ENCODE assay signal across 8 cellular contexts in the genomic region with DNA sequence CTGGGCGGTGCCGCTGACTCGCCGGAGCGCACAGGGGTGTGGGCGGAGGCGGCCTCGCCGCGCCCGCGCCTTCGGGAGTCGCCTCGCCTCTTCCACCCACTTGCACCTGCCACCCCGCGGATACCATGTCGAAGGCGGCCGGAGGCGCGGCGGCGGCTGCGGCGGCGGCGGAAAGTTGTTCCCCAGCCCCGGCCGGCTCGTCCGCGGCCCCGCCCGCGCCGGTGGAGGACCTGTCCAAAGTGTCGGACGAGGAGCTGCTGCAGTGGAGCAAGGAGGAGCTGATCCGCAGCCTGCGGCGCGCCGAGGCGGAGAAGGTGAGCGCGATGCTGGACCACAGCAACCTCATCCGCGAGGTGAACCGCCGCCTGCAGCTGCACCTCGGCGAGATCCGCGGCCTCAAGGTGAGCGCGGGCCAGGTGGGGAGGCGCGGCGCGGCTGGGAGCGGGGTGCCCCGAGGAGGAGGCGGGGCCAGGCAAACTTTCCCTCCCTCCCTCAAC. TPM values are rescaled to one million over a fixed set of nuclear protein-coding genes. Genes with fewer than 3 reads are reported as not detected.
A peak's percentile ranks its signal among the peaks of the same experiment; 100 is the strongest.
DNase-seq lines count a peak whose midpoint lies in the region; ATAC-seq and TF ChIP-seq lines count a peak whose summit lies in the region.

No MANE protein-coding gene starts in this region.

- H3K4me1 ChIP-seq in hepatocyte (ENCODE audit: insufficient read depth) (no peaks in the 10 kb centered on the region), spleen (peaks cover 0 to 30% (median 23%) of the 10 kb centered on the region in 6 donors)

- no peaks in the 10 kb centered on the region for H3K36me3 Mint-ChIP-seq in activated T-helper 2 cell treated with anti-CD3 and anti-CD28 coated beads, Interferon-gamma antibody, Interleukin-2, Interleukin-4, amounts not matched to agents 10 μg/mL and 5 μg/mL and 100 μg/mL, durations not matched to agents 14 hours and 24 hours and 36 hours (ENCODE audit: low read depth)

- peak overlapping the region; percentile 98 for H3K4me2 ChIP-seq in hepatocyte

- WGBS in hepatocyte (ENCODE audit: low lambda C conversion rate, missing lambda C conversion rate): 2% methylated on average over 46 of the region's 64 CpGs
- WGBS in spleen, 5 donors: 0 to 1% (median 1%) methylated on average over 21 to 64 of the region's 64 CpGs

- H3K4me3 Mint-ChIP-seq in activated T-helper 2 cell treated with anti-CD3 and anti-CD28 coated beads, Interferon-gamma antibody, Interleukin-2, Interleukin-4, amounts not matched to agents 10 μg/mL and 5 μg/mL and 100 μg/mL, durations not matched to agents 14 hours and 24 hours and 36 hours (ENCODE audit: low read depth): no peak overlapping the region

- DNase-seq in DMS153 treated with DMSO at 0.1 percent for 48 hours (lab: John Stamatoyannopoulos, UW; ENCODE audit: unreplicated experiment): peak; percentile 23
- DNase-seq in HEK293T (ENCODE audit: extremely low spot score): peak; percentile 17
- peak; percentile 34 for DNase-seq in T1000 (lab: John Stamatoyannopoulos, UW)
- peak; percentile 44 for DNase-seq in hepatocyte (ENCODE audit: low spot score)
- DNase-seq in spleen: peak; percentile 77
- DNase-seq in activated T-helper 2 cell treated with anti-CD3 and anti-CD28 coated beads, Interferon-gamma antibody, Interleukin-2, Interleukin-4, amounts not matched to agents 10 μg/mL and 5 μg/mL and 100 μg/mL, durations not matched to agents 14 hours and 24 hours and 36 hours (ENCODE audit: low spot score): no peak
- no peak for DNase-seq in kidney glomerular epithelial cell (lab: John Stamatoyannopoulos, UW)

- H2AFZ ChIP-seq in hepatocyte: peak overlapping the region; percentile 89

- H3K27me3 Mint-ChIP-seq in activated T-helper 2 cell treated with anti-CD3 and anti-CD28 coated beads, Interferon-gamma antibody, Interleukin-2, Interleukin-4, amounts not matched to agents 10 μg/mL and 5 μg/mL and 100 μg/mL, durations not matched to agents 14 hours and 24 hours and 36 hours (ENCODE audit: low read depth): peaks cover 53% of the 10 kb centered on the region

- no peak for TF ChIP-seq POLR2A in spleen (IDR thresholded peaks at IDR 0.05)

- CTCF ChIA-PET in HEK293T (lab: Yijun Ruan, JAX): interaction anchor here (0.7 to 1.0 kb wide), 3 partner anchors 14 to 567 kb away, joined by 3 read pairs; no protein-coding TSS in a partner anchor

- no peaks in the 10 kb centered on the region for H3K9me2 ChIP-seq in hepatocyte (replicated peaks; ENCODE audit: insufficient read depth)

- H3K79me2 ChIP-seq in hepatocyte: no peaks in the 10 kb centered on the region

- no peaks in the 10 kb centered on the region for H3K4me1 Mint-ChIP-seq in activated T-helper 2 cell treated with anti-CD3 and anti-CD28 coated beads, Interferon-gamma antibody, Interleukin-2, Interleukin-4, amounts not matched to agents 10 μg/mL and 5 μg/mL and 100 μg/mL, durations not matched to agents 14 hours and 24 hours and 36 hours (ENCODE audit: low read depth)

- TF ChIP-seq CTCF in hepatocyte (IDR thresholded peaks at IDR 0.05; ENCODE audit: poor library complexity) (no peak), spleen (IDR thresholded peaks at IDR 0.05 in 8 of 11, conservative IDR thresholded peaks at IDR 0.05 in 3 of 11) (no peak)

- no peaks in the 10 kb centered on the region for H3K9me3 Mint-ChIP-seq in activated T-helper 2 cell treated with anti-CD3 and anti-CD28 coated beads, Interferon-gamma antibody, Interleukin-2, Interleukin-4, amounts not matched to agents 10 μg/mL and 5 μg/mL and 100 μg/mL, durations not matched to agents 14 hours and 24 hours and 36 hours

- H3K4me3 ChIP-seq in hepatocyte (peak overlapping the region; percentile 70), spleen (peak overlapping the region; percentile 53 to 82 (median 60))

- H3K27me3 ChIP-seq in hepatocyte: peaks cover 34% of the 10 kb centered on the region
- H3K27me3 ChIP-seq in spleen (replicated peaks in 1 of 7): peaks cover 0 to 90% (median 44%) of the 10 kb centered on the region in 7 donors

- H3K9me3 ChIP-seq in hepatocyte (ENCODE audit: low read depth) (no peaks in the 10 kb centered on the region), spleen (no peaks in the 10 kb centered on the region)

- H3K27ac Mint-ChIP-seq in activated T-helper 2 cell treated with anti-CD3 and anti-CD28 coated beads, Interferon-gamma antibody, Interleukin-2, Interleukin-4, amounts not matched to agents 10 μg/mL and 5 μg/mL and 100 μg/mL, durations not matched to agents 14 hours and 24 hours and 36 hours: no peak overlapping the region

- H4K20me1 ChIP-seq in hepatocyte (ENCODE audit: insufficient read depth, poor library complexity, severe bottlenecking): no peaks in the 10 kb centered on the region

- POLR2A ChIA-PET in HEK293T (lab: Yijun Ruan, JAX): no interaction called here

- H3K36me3 ChIP-seq in hepatocyte (replicated peaks; ENCODE audit: insufficient read depth, low read depth) (no peaks in the 10 kb centered on the region), spleen (no peaks in the 10 kb centered on the region)

- intact Hi-C loops in spleen (cut with DNase I; ENCODE audit: low total_unique reads): loop anchor here (10.0 kb wide), 2 partner anchors 560 to 1330 kb away; no protein-coding TSS in a partner anchor
- intact Hi-C loops in activated T-helper 2 cell treated with anti-CD3 and anti-CD28 coated beads, Interferon-gamma antibody, Interleukin-2, Interleukin-4, amounts not matched to agents 10 μg/mL and 5 μg/mL and 100 μg/mL, durations not matched to agents 14 hours and 24 hours and 36 hours (cut with micrococcal nuclease): loop anchor here (10.0 kb wide), 1 partner anchor 560 kb away; no protein-coding TSS in a partner anchor

- no peak overlapping the region for H3K27ac ChIP-seq in hepatocyte
- peak overlapping the region in 4 of 8 donors; percentile 66 to 80 (median 77) for H3K27ac ChIP-seq in spleen

- ATAC-seq in HG03565 (IDR thresholded peaks at IDR 0.05; ENCODE audit: unreplicated experiment): no peak

TF ChIP-seq in HEK293T, 16 proteins besides CTCF, POLR2A, EP300 and RAD21:
- no peak for TF ChIP-seq SP1 (IDR thresholded peaks at IDR 0.05)
- TF ChIP-seq FOXM1 (IDR thresholded peaks at IDR 0.05; ENCODE audit: borderline replicate concordance): no peak
- TF ChIP-seq CTBP1 (IDR thresholded peaks at IDR 0.05; ENCODE audit: borderline replicate concordance): no peak
- no peak for TF ChIP-seq FOXK2 (IDR thresholded peaks at IDR 0.05)
- TF ChIP-seq BHLHE40 (IDR thresholded peaks at IDR 0.05; ENCODE audit: borderline replicate concordance): no peak
- no peak for TF ChIP-seq ZNF384 (IDR thresholded peaks at IDR 0.05)
- TF ChIP-seq, protein P1, sequence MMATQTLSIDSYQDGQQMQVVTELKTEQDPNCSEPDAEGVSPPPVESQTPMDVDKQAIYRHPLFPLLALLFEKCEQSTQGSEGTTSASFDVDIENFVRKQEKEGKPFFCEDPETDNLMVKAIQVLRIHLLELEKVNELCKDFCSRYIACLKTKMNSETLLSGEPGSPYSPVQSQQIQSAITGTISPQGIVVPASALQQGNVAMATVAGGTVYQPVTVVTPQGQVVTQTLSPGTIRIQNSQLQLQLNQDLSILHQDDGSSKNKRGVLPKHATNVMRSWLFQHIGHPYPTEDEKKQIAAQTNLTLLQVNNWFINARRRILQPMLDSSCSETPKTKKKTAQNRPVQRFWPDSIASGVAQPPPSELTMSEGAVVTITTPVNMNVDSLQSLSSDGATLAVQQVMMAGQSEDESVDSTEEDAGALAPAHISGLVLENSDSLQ (IDR thresholded peaks at IDR 0.05): no peak
- TF ChIP-seq NFRKB (IDR thresholded peaks at IDR 0.05): no peak
- no peak for TF ChIP-seq SUZ12 (IDR thresholded peaks at IDR 0.05)
- no peak for TF ChIP-seq FOXA1 (IDR thresholded peaks at IDR 0.05)
- TF ChIP-seq ARNT (IDR thresholded peaks at IDR 0.05): no peak
- no peak for TF ChIP-seq LEF1 (IDR thresholded peaks at IDR 0.05; ENCODE audit: borderline replicate concordance)
- no peak for TF ChIP-seq TARDBP (IDR thresholded peaks at IDR 0.05)
TF ChIP-seq in HEK293T: peak in this region for 0.

RNA-seq across cellular contexts. Expression of a gene that starts 0.8 kb away (rescaled TPM):
- 2.5 and 3.0 TPM in 2 replicates for total RNA-seq in hepatocyte
- polyA plus RNA-seq in hepatocyte: 3.3 and 4.4 TPM in 2 replicates
- 1 to 10 TPM in 4 of 7 donors, under 1 TPM in 3; 0.34 to 2.6 (median 1.5) TPM for total RNA-seq in spleen
- under 1 TPM; 0.07 to 0.16 (median 0.08) TPM for polyA plus RNA-seq in spleen
- total RNA-seq in activated T-helper 2 cell treated with anti-CD3 and anti-CD28 coated beads, Interferon-gamma antibody, Interleukin-2, Interleukin-4, amounts not matched to agents 10 μg/mL and 5 μg/mL and 100 μg/mL, durations not matched to agents 14 hours and 24 hours and 36 hours: not detected in 2 replicates

Comparison
In these comparisons a context has a peak if more than half of its experiments do, and no peak if none do; other contexts are left out.
1. DNase-seq: peak in DMS153 treated with DMSO at 0.1 percent for 48 hours (single experiment), HEK293T (single experiment), T1000 (single experiment), hepatocyte (single experiment) and spleen (single experiment); none in activated T-helper 2 cell treated with anti-CD3 and anti-CD28 coated beads, Interferon-gamma antibody, Interleukin-2, Interleukin-4, amounts not matched to agents 10 μg/mL and 5 μg/mL and 100 μg/mL, durations not matched to agents 14 hours and 24 hours and 36 hours (single experiment) and kidney glomerular epithelial cell (single experiment).